1 cellular context compared by ENCODE assay signal in genomic region chr1:244326757-244327156, GRCh38.
TF ChIP-seq lines count a peak whose summit lies in the region.

No MANE protein-coding gene starts in this region.

TF ChIP-seq in HCT116, 20 proteins besides CTCF, POLR2A, EP300 and RAD21 (continued from another document):
- TF ChIP-seq REST (IDR thresholded peaks at IDR 0.05; ENCODE audit: low read depth) (no peak), POLR2AphosphoS5 (IDR thresholded peaks at IDR 0.05; ENCODE audit: low read depth, low read length) (no peak)
TF ChIP-seq in HCT116: peak in this region for 0.
